ENCODE assay signal across 19 cellular contexts in the genomic region with DNA sequence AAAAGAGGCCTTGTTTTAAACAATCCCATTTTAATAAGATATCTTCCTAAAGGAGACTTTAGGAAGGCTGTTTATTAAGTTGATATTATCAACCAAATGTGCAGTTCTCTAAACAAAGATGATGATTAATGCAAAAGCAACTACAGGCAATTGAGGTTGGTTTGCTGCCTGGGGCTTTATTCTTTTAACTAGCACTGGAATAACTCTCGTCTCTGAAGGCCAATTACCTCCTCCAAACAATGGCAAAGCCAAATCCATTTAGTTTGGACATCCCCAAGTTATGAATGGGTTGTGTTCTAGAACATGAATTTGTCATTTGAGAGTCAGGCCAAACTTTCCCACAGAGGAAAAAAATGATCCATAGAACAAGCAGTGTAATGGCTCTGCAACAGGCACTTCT.
"Had no signal": no experiment of that assay in that cellular context is flagged by ENCODE, and none has a peak within 500 bp of the region (broad histone marks: within the 10 kb centered on the region; RNA-seq: fewer than 3 reads in every experiment).

No MANE protein-coding gene starts in this region.

- FAIRE-seq: TTC549 had no signal

- H3K9me3 ChIP-seq: ascending aorta, mucosa of descending colon, psoas muscle, suprapubic skin had no signal

- H3K4me1 ChIP-seq: ascending aorta, psoas muscle had no signal

- DNase-seq: activated B cell treated with CpG ODN at 0.5 μM for 24 hours; activated CD4-positive, alpha-beta T cell treated with anti-CD3 and anti-CD28 coated beads, Interleukin-2, amount 10 ng/mL, durations not matched to agents 24 days and 14 days; activated naive CD4-positive, alpha-beta T cell treated with Interleukin-2 at 50 U/mL for 16 hours; activated naive CD8-positive, alpha-beta T cell treated with anti-CD3 and anti-CD28 coated beads, Interleukin-2, amount 50 U/mL, for 24 hours; central memory CD4-positive, alpha-beta T cell; effector CD8-positive, alpha-beta T cell; foreskin fibroblast; head of caudate nucleus; mucosa of descending colon; naive thymus-derived CD8-positive, alpha-beta T cell; occipital lobe; psoas muscle; stimulated activated CD4-positive, alpha-beta T cell treated with anti-CD3 and anti-CD28 coated beads, Interleukin-4, amount 100 ng/mL, for 1 hour; stimulated activated CD8-positive, alpha-beta memory T cell treated with anti-CD3 and anti-CD28 coated beads, Interleukin-4, amount 100 ng/mL, for 48 hours; stimulated activated naive CD8-positive, alpha-beta T cell treated with anti-CD3 and anti-CD28 coated beads, Interleukin-15, Interleukin-2, amounts not matched to agents 100 U/mL and 50 U/mL, for 24 hours had no signal

- H3K4me3 ChIP-seq: ascending aorta, coronary artery, mucosa of descending colon, psoas muscle, suprapubic skin had no signal

- H3K27ac ChIP-seq: ascending aorta, coronary artery, psoas muscle, suprapubic skin had no signal

- H3K36me3 ChIP-seq: ascending aorta, suprapubic skin had no signal

- H3K27me3 ChIP-seq: ascending aorta, suprapubic skin had no signal

- ATAC-seq: activated naive CD8-positive, alpha-beta T cell treated with anti-CD3 and anti-CD28 coated beads, Interleukin-2, amount 50 U/mL, for 24 hours; mucosa of descending colon; naive thymus-derived CD8-positive, alpha-beta T cell; psoas muscle; stimulated activated naive CD8-positive, alpha-beta T cell treated with anti-CD3 and anti-CD28 coated beads, Interleukin-15, Interleukin-2, amounts not matched to agents 100 U/mL and 50 U/mL, for 24 hours had no signal
